In the genomic region with DNA sequence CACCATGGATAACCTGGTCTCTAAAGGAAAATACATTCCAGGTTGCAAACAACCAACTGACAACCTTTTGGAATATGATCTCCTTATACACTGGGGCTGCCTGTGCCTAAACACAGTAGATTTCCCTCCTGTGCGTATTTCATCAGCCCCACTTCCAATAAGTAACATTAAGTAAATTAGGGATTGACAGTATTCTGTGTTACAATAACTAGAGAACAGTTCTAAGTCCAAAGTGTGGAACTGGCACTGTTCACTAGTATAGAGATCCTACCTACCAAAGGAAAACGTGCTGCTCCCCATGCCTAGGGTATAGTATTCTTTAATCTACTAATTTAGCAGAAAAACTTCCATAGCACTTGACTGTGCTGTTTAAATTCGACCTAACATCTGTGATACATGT, we compare ENCODE assay signal across 17 cellular contexts.
DNase-seq lines count a peak whose midpoint lies in the region; ATAC-seq, FAIRE-seq and TF ChIP-seq lines count a peak whose summit lies in the region.
"Had no signal": no experiment of that assay in that cellular context is flagged by ENCODE, and none has a peak within 500 bp of the region (broad histone marks: within the 10 kb centered on the region; RNA-seq: fewer than 3 reads in every experiment).

No MANE protein-coding gene starts in this region.

- no peak overlapping the region for H3K9ac ChIP-seq in H9 (ENCODE audit: extremely low read depth, insufficient read length, low read length)

- CTCF ChIA-PET in activated CD8-positive, alpha-beta T cell treated with anti-CD3 and anti-CD28 coated beads for 36 hours (lab: Charles Lee) = no interaction called here
- CTCF ChIA-PET in activated CD8-positive, alpha-beta T cell treated with anti-CD3 and anti-CD28 coated beads, Interleukin-2, amount 10 ng/mL, durations not matched to agents 7 days and 5 days (lab: Charles Lee) = interaction anchor here (1.8 kb wide), 1 partner anchor 9 kb away, joined by 6 read pairs; no protein-coding TSS in a partner anchor
- CTCF ChIA-PET in RWPE1 (lab: Yijun Ruan, JAX) = interaction anchor here (0.6 kb wide), 2 partner anchors 23 to 752 kb away, joined by 3 read pairs; no protein-coding TSS in a partner anchor

- FAIRE-seq in H54 (lab: Jason Lieb, UNC) = no peak
- FAIRE-seq: G401.6, GM19239, HTR-8/SVneo had no signal

- H3K9me3 ChIP-seq in CD4-positive, CD25-positive, alpha-beta regulatory T cell (ENCODE audit: control insufficient read depth in 2 of 2, low read length in 2 of 2) = no peaks in the 10 kb centered on the region
- no peaks in the 10 kb centered on the region for H3K9me3 ChIP-seq in H9 (ENCODE audit: control insufficient read depth, low read depth, low read length)

- no peak for DNase-seq in activated CD8-positive, alpha-beta T cell treated with anti-CD3 and anti-CD28 coated beads for 36 hours
- no peak for DNase-seq in activated CD8-positive, alpha-beta T cell treated with anti-CD3 and anti-CD28 coated beads, Interleukin-2, amount 10 ng/mL, durations not matched to agents 7 days and 5 days
- DNase-seq in CD4-positive, CD25-positive, alpha-beta regulatory T cell = no peak
- DNase-seq in left lobe of liver (ENCODE audit: low spot score) = no peak
- DNase-seq in stimulated activated effector memory CD8-positive, alpha-beta T cell treated with anti-CD3 and anti-CD28 coated beads, Interleukin-12 subunit alpha, Interleukin-12 subunit beta, amount 100 ng/mL, for 72 hours (ENCODE audit: low spot score in 2 of 2) = no peak
- DNase-seq in H9 = no peak
- no peak for DNase-seq in H54 (ENCODE audit: insufficient read length, low spot score)
- no peak for DNase-seq in RWPE1 (ENCODE audit: low spot score)
- DNase-seq: 8988T, Caco-2, HCEC 1CT, NCI-H1105, NCI-H2081, NCI-H446 treated with DMSO at 0.1 percent for 48 hours had no signal

- H3T11ph ChIP-seq in H9 (ENCODE audit: low read length) = no peak overlapping the region

- no peak overlapping the region for H4K5ac ChIP-seq in H9 (ENCODE audit: insufficient read length, low read depth, low read length)

- H3K4me1 Mint-ChIP-seq in activated CD8-positive, alpha-beta T cell treated with anti-CD3 and anti-CD28 coated beads for 36 hours (ENCODE audit: low read depth) = peaks cover 21% of the 10 kb centered on the region
- peaks cover 7% of the 10 kb centered on the region for H3K4me1 Mint-ChIP-seq in activated CD8-positive, alpha-beta T cell treated with anti-CD3 and anti-CD28 coated beads, Interleukin-2, amount 10 ng/mL, durations not matched to agents 7 days and 5 days (ENCODE audit: low read depth)
- H3K4me1 Mint-ChIP-seq in CD4-positive, CD25-positive, alpha-beta regulatory T cell = peaks cover 22 to 54% (median 38%) of the 10 kb centered on the region in 4 donors
- peaks cover 13% of the 10 kb centered on the region for H3K4me1 Mint-ChIP-seq in stimulated activated effector memory CD8-positive, alpha-beta T cell treated with anti-CD3 and anti-CD28 coated beads, Interleukin-12 subunit alpha, Interleukin-12 subunit beta, amount 100 ng/mL, for 72 hours
- H3K4me1 Mint-ChIP-seq in H9 = peaks cover 4 to 12% of the 10 kb centered on the region in 2 experiments; a peak in 3 of 4 replicates

- TF ChIP-seq POLR2A in H54 (IDR thresholded peaks at IDR 0.05; ENCODE audit: low read depth, low read length) = no peak

- no peak overlapping the region for H3K4me2 ChIP-seq in H9 (ENCODE audit: insufficient read depth, insufficient read length, low read length)

- peak overlapping the region; percentile 29 for H3K27ac ChIP-seq in CD4-positive, CD25-positive, alpha-beta regulatory T cell (ENCODE audit: insufficient read depth, low read length, poor library complexity, severe bottlenecking)
- no peak overlapping the region for H3K27ac ChIP-seq in H9 (ENCODE audit: insufficient read length, low read depth, low read length)
- no peak overlapping the region for H3K27ac ChIP-seq in RWPE1

- H3K27ac Mint-ChIP-seq in activated CD8-positive, alpha-beta T cell treated with anti-CD3 and anti-CD28 coated beads for 36 hours = peak overlapping the region; percentile 38
- no peak overlapping the region for H3K27ac Mint-ChIP-seq in activated CD8-positive, alpha-beta T cell treated with anti-CD3 and anti-CD28 coated beads, Interleukin-2, amount 10 ng/mL, durations not matched to agents 7 days and 5 days
- H3K27ac Mint-ChIP-seq in CD4-positive, CD25-positive, alpha-beta regulatory T cell = peak overlapping the region in 2 of 3 donors; percentile 37 to 73
- H3K27ac Mint-ChIP-seq in stimulated activated effector memory CD8-positive, alpha-beta T cell treated with anti-CD3 and anti-CD28 coated beads, Interleukin-12 subunit alpha, Interleukin-12 subunit beta, amount 100 ng/mL, for 72 hours = peak overlapping the region; percentile 15
- H3K27ac Mint-ChIP-seq in H9 = no peak overlapping the region

- H3K4me1 ChIP-seq in CD4-positive, CD25-positive, alpha-beta regulatory T cell (ENCODE audit: control insufficient read depth, insufficient read depth, low read length, poor library complexity, severe bottlenecking) = no peaks in the 10 kb centered on the region
- no peaks in the 10 kb centered on the region for H3K4me1 ChIP-seq in H9 (ENCODE audit: insufficient read depth, low read length)
- H3K4me1 ChIP-seq: Caco-2 had no signal

- no peak for ATAC-seq in activated CD8-positive, alpha-beta T cell treated with anti-CD3 and anti-CD28 coated beads for 36 hours
- ATAC-seq in activated CD8-positive, alpha-beta T cell treated with anti-CD3 and anti-CD28 coated beads, Interleukin-2, amount 10 ng/mL, durations not matched to agents 7 days and 5 days = no peak
- no peak for ATAC-seq in CD4-positive, CD25-positive, alpha-beta regulatory T cell (ENCODE audit: low read depth in 2 of 2)
- peak; percentile 87 for ATAC-seq in left lobe of liver
- no peak for ATAC-seq in stimulated activated effector memory CD8-positive, alpha-beta T cell treated with anti-CD3 and anti-CD28 coated beads, Interleukin-12 subunit alpha, Interleukin-12 subunit beta, amount 100 ng/mL, for 72 hours

- H3K23me2 ChIP-seq in H9 (ENCODE audit: insufficient read length, low read depth, low read length, poor library complexity, severe bottlenecking) = no peaks in the 10 kb centered on the region

- no peak overlapping the region for H3K4ac ChIP-seq in H9 (ENCODE audit: low read depth, low read length)

- H3K18ac ChIP-seq in H9 (ENCODE audit: insufficient read length, low read depth, low read length) = no peak overlapping the region

- no peak overlapping the region for H2BK120ac ChIP-seq in H9 (ENCODE audit: low read depth, low read length, poor library complexity, severe bottlenecking)

- no peak for TF ChIP-seq CTCF in activated CD8-positive, alpha-beta T cell treated with anti-CD3 and anti-CD28 coated beads for 36 hours (IDR thresholded peaks at IDR 0.05)
- TF ChIP-seq CTCF in H9 (conservative IDR thresholded peaks at IDR 0.05) (no peak), RWPE1 (conservative IDR thresholded peaks at IDR 0.05; ENCODE audit: low read depth) (no peak)

- peaks cover 62% of the 10 kb centered on the region for H3K36me3 ChIP-seq in CD4-positive, CD25-positive, alpha-beta regulatory T cell (ENCODE audit: control insufficient read depth, insufficient read depth, low read length)

- no peak overlapping the region for H3K14ac ChIP-seq in H9 (ENCODE audit: insufficient read depth, low read length)

- no peak overlapping the region for H3K4me3 ChIP-seq in CD4-positive, CD25-positive, alpha-beta regulatory T cell (ENCODE audit: low read depth, low read length)

- WGBS in H9 (ENCODE audit: extremely low coverage, insufficient read length, low lambda C conversion rate) = no CpG with 5 or more reads among the region's 3 CpGs

- no peak overlapping the region for H4K8ac ChIP-seq in H9 (replicated peaks; ENCODE audit: insufficient read length, low read depth, low read length)

- intact Hi-C loops in activated CD8-positive, alpha-beta T cell treated with anti-CD3 and anti-CD28 coated beads for 36 hours (cut with micrococcal nuclease) = no loop called here

- H3K56ac ChIP-seq in H9 (ENCODE audit: insufficient read length, low read depth, low read length) = no peak overlapping the region

- H2BK12ac ChIP-seq in H9 (ENCODE audit: insufficient read length, low read depth, low read length) = no peak overlapping the region

- H3K9me3 Mint-ChIP-seq in activated CD8-positive, alpha-beta T cell treated with anti-CD3 and anti-CD28 coated beads for 36 hours = no peaks in the 10 kb centered on the region
- peaks cover under 1% of the 10 kb centered on the region for H3K9me3 Mint-ChIP-seq in activated CD8-positive, alpha-beta T cell treated with anti-CD3 and anti-CD28 coated beads, Interleukin-2, amount 10 ng/mL, durations not matched to agents 7 days and 5 days (ENCODE audit: insufficient read depth)
- peaks cover 0 to 4% (median 0%) of the 10 kb centered on the region in 7 donors for H3K9me3 Mint-ChIP-seq in CD4-positive, CD25-positive, alpha-beta regulatory T cell
- no peaks in the 10 kb centered on the region for H3K9me3 Mint-ChIP-seq in stimulated activated effector memory CD8-positive, alpha-beta T cell treated with anti-CD3 and anti-CD28 coated beads, Interleukin-12 subunit alpha, Interleukin-12 subunit beta, amount 100 ng/mL, for 72 hours
- H3K9me3 Mint-ChIP-seq in H9 = peaks cover 8 to 11% of the 10 kb centered on the region in 2 experiments

- H3K79me1 ChIP-seq in H9 (ENCODE audit: insufficient read depth, low read depth, low read length, poor library complexity, severe bottlenecking) = no peaks in the 10 kb centered on the region

- no peaks in the 10 kb centered on the region; the same call in 1 of the 2 replicates for H3K79me2 ChIP-seq in H9 (ENCODE audit: insufficient read depth, low read length)

- no peak overlapping the region for H2AFZ ChIP-seq in H9 (ENCODE audit: low read length)

- no peak overlapping the region for H4K91ac ChIP-seq in H9 (ENCODE audit: insufficient read length, low read depth, low read length)

- H2BK15ac ChIP-seq in H9 (ENCODE audit: low read depth, low read length) = no peak overlapping the region

- no peak overlapping the region for H2AK5ac ChIP-seq in H9 (ENCODE audit: insufficient read length, low read length)

- H3K23ac ChIP-seq in H9 (ENCODE audit: insufficient read length, low read depth, low read length) = no peak overlapping the region

- H4K20me1 ChIP-seq in H9 (ENCODE audit: control insufficient read depth, insufficient read depth, insufficient read length) = no peaks in the 10 kb centered on the region

- peaks cover 61% of the 10 kb centered on the region for H3K36me3 Mint-ChIP-seq in activated CD8-positive, alpha-beta T cell treated with anti-CD3 and anti-CD28 coated beads for 36 hours (ENCODE audit: low read depth)
- peaks cover 78% of the 10 kb centered on the region for H3K36me3 Mint-ChIP-seq in activated CD8-positive, alpha-beta T cell treated with anti-CD3 and anti-CD28 coated beads, Interleukin-2, amount 10 ng/mL, durations not matched to agents 7 days and 5 days (ENCODE audit: low read depth)
- H3K36me3 Mint-ChIP-seq in CD4-positive, CD25-positive, alpha-beta regulatory T cell = peaks cover 59% of the 10 kb centered on the region
- peaks cover 90% of the 10 kb centered on the region for H3K36me3 Mint-ChIP-seq in stimulated activated effector memory CD8-positive, alpha-beta T cell treated with anti-CD3 and anti-CD28 coated beads, Interleukin-12 subunit alpha, Interleukin-12 subunit beta, amount 100 ng/mL, for 72 hours
- H3K36me3 Mint-ChIP-seq in H9 (ENCODE audit: insufficient read depth in 1 of 3, low read depth in 3 of 3) = peaks cover 27 to 41% (median 39%) of the 10 kb centered on the region in 3 experiments

- no peaks in the 10 kb centered on the region for H3K27me3 ChIP-seq in CD4-positive, CD25-positive, alpha-beta regulatory T cell (ENCODE audit: control insufficient read depth, insufficient read depth, low read length)
- no peaks in the 10 kb centered on the region for H3K27me3 ChIP-seq in H9 (ENCODE audit: insufficient read depth, low read length)

- H2BK20ac ChIP-seq in H9 (ENCODE audit: low read depth, low read length, poor library complexity, severe bottlenecking) = no peak overlapping the region

- POLR2A ChIA-PET in activated CD8-positive, alpha-beta T cell treated with anti-CD3 and anti-CD28 coated beads for 36 hours (lab: Charles Lee) = interaction anchor here (1.0 to 2.7 kb wide), 4 partner anchors 13 to 84 kb away, joined by 3 to 8 read pairs (median 3); no protein-coding TSS in a partner anchor
- POLR2A ChIA-PET in activated CD8-positive, alpha-beta T cell treated with anti-CD3 and anti-CD28 coated beads, Interleukin-2, amount 10 ng/mL, durations not matched to agents 7 days and 5 days (lab: Charles Lee) = interaction anchor here (0.6 kb wide), 1 partner anchor 669 kb away, joined by 4 read pairs; no protein-coding TSS in a partner anchor
- POLR2A ChIA-PET in RWPE1 (lab: Yijun Ruan, JAX; ENCODE audit: low non-redundant PET) = no interaction called here

- H3K4me3 Mint-ChIP-seq in activated CD8-positive, alpha-beta T cell treated with anti-CD3 and anti-CD28 coated beads for 36 hours = no peak overlapping the region
- H3K4me3 Mint-ChIP-seq in activated CD8-positive, alpha-beta T cell treated with anti-CD3 and anti-CD28 coated beads, Interleukin-2, amount 10 ng/mL, durations not matched to agents 7 days and 5 days = no peak overlapping the region
- no peak overlapping the region for H3K4me3 Mint-ChIP-seq in CD4-positive, CD25-positive, alpha-beta regulatory T cell
- H3K4me3 Mint-ChIP-seq in stimulated activated effector memory CD8-positive, alpha-beta T cell treated with anti-CD3 and anti-CD28 coated beads, Interleukin-12 subunit alpha, Interleukin-12 subunit beta, amount 100 ng/mL, for 72 hours = no peak overlapping the region
- no peak overlapping the region for H3K4me3 Mint-ChIP-seq in H9

- H3K27me3 Mint-ChIP-seq in activated CD8-positive, alpha-beta T cell treated with anti-CD3 and anti-CD28 coated beads for 36 hours = no peaks in the 10 kb centered on the region
- no peaks in the 10 kb centered on the region for H3K27me3 Mint-ChIP-seq in activated CD8-positive, alpha-beta T cell treated with anti-CD3 and anti-CD28 coated beads, Interleukin-2, amount 10 ng/mL, durations not matched to agents 7 days and 5 days (ENCODE audit: low read depth)
- H3K27me3 Mint-ChIP-seq in CD4-positive, CD25-positive, alpha-beta regulatory T cell = no peaks in the 10 kb centered on the region
- no peaks in the 10 kb centered on the region for H3K27me3 Mint-ChIP-seq in H9 (ENCODE audit: low read depth)

- no peak overlapping the region for H2BK5ac ChIP-seq in H9 (ENCODE audit: insufficient read length, low read length)

Comparison
In these comparisons a context has a peak if more than half of its experiments do, and no peak if none do; other contexts are left out.
1. H3K27ac Mint-ChIP-seq: peak in activated CD8-positive, alpha-beta T cell treated with anti-CD3 and anti-CD28 coated beads for 36 hours (single experiment), CD4-positive, CD25-positive, alpha-beta regulatory T cell (2 of 3) and stimulated activated effector memory CD8-positive, alpha-beta T cell treated with anti-CD3 and anti-CD28 coated beads, Interleukin-12 subunit alpha, Interleukin-12 subunit beta, amount 100 ng/mL, for 72 hours (single experiment); none in activated CD8-positive, alpha-beta T cell treated with anti-CD3 and anti-CD28 coated beads, Interleukin-2, amount 10 ng/mL, durations not matched to agents 7 days and 5 days (single experiment) and H9 (0 of 3).